In genomic region chr9:223167-223566, GRCh38 we compare ENCODE assay signal across 16 cellular contexts. TPM values are rescaled to one million over a fixed set of nuclear protein-coding genes. Genes with fewer than 3 reads are reported as not detected.
DNase-seq lines count a peak whose midpoint lies in the region; ATAC-seq and TF ChIP-seq lines count a peak whose summit lies in the region.
"Had no signal": no experiment of that assay in that cellular context is flagged by ENCODE, and none has a peak within 500 bp of the region (broad histone marks: within the 10 kb centered on the region; RNA-seq: fewer than 3 reads in every experiment).

No MANE protein-coding gene starts in this region.

- no peak for TF ChIP-seq CTCF in epithelial cell of esophagus (IDR thresholded peaks at IDR 0.05; ENCODE audit: insufficient read depth, low read depth, low read length, missing control alignments)

- H3K27me3 Mint-ChIP-seq in activated CD4-positive, alpha-beta T cell treated with anti-CD3 and anti-CD28 coated beads, Interleukin-2, amount 10 ng/mL, durations not matched to agents 7 days and 5 days: peaks cover 2% of the 10 kb centered on the region

- H3K4me3 Mint-ChIP-seq in activated CD4-positive, alpha-beta T cell treated with anti-CD3 and anti-CD28 coated beads, Interleukin-2, amount 10 ng/mL, durations not matched to agents 7 days and 5 days: peak overlapping the region; percentile 9
- peak overlapping the region; percentile 17 for H3K4me3 Mint-ChIP-seq in stimulated activated effector memory CD8-positive, alpha-beta T cell treated with anti-CD3 and anti-CD28 coated beads, Interleukin-12 subunit alpha, Interleukin-12 subunit beta, amount 100 ng/mL, for 72 hours

- CTCF ChIA-PET in activated CD4-positive, alpha-beta T cell treated with anti-CD3 and anti-CD28 coated beads, Interleukin-2, amount 10 ng/mL, durations not matched to agents 7 days and 5 days (lab: Charles Lee): interaction anchor here (0.6 to 2.3 kb wide), 5 partner anchors 9 to 72 kb away, joined by 3 to 7 read pairs (median 3); partner anchors contain the start of gene DOCK8

- ATAC-seq in stimulated activated effector memory CD8-positive, alpha-beta T cell treated with anti-CD3 and anti-CD28 coated beads, Interleukin-12 subunit alpha, Interleukin-12 subunit beta, amount 100 ng/mL, for 72 hours: no peak
- ATAC-seq in HG03432 (IDR thresholded peaks at IDR 0.05; ENCODE audit: unreplicated experiment) (no peak), GM19023 (IDR thresholded peaks at IDR 0.05; ENCODE audit: unreplicated experiment) (no peak)

- H3K9me3 Mint-ChIP-seq in activated CD4-positive, alpha-beta T cell treated with anti-CD3 and anti-CD28 coated beads, Interleukin-2, amount 10 ng/mL, durations not matched to agents 7 days and 5 days: peaks cover 5% of the 10 kb centered on the region
- H3K9me3 Mint-ChIP-seq in stimulated activated effector memory CD8-positive, alpha-beta T cell treated with anti-CD3 and anti-CD28 coated beads, Interleukin-12 subunit alpha, Interleukin-12 subunit beta, amount 100 ng/mL, for 72 hours: peaks cover 4% of the 10 kb centered on the region

- H3K4me1 Mint-ChIP-seq in activated CD4-positive, alpha-beta T cell treated with anti-CD3 and anti-CD28 coated beads, Interleukin-2, amount 10 ng/mL, durations not matched to agents 7 days and 5 days: peaks cover 37% of the 10 kb centered on the region
- H3K4me1 Mint-ChIP-seq in stimulated activated effector memory CD8-positive, alpha-beta T cell treated with anti-CD3 and anti-CD28 coated beads, Interleukin-12 subunit alpha, Interleukin-12 subunit beta, amount 100 ng/mL, for 72 hours: peaks cover 15% of the 10 kb centered on the region

- POLR2A ChIA-PET in activated CD4-positive, alpha-beta T cell treated with anti-CD3 and anti-CD28 coated beads, Interleukin-2, amount 10 ng/mL, durations not matched to agents 7 days and 5 days (lab: Charles Lee): no interaction called here

- H3K27ac Mint-ChIP-seq in activated CD4-positive, alpha-beta T cell treated with anti-CD3 and anti-CD28 coated beads, Interleukin-2, amount 10 ng/mL, durations not matched to agents 7 days and 5 days: peak overlapping the region; percentile 64
- peak overlapping the region; percentile 71 for H3K27ac Mint-ChIP-seq in stimulated activated effector memory CD8-positive, alpha-beta T cell treated with anti-CD3 and anti-CD28 coated beads, Interleukin-12 subunit alpha, Interleukin-12 subunit beta, amount 100 ng/mL, for 72 hours

- DNase-seq in activated CD4-positive, alpha-beta T cell treated with anti-CD3 and anti-CD28 coated beads, Interleukin-2, amount 10 ng/mL, durations not matched to agents 7 days and 5 days: no peak
- no peak for DNase-seq in activated CD4-positive, alpha-beta T cell treated with anti-CD3 and anti-CD28 coated beads, Interleukin-2, amount 50 U/mL, for 48 hours
- peak; percentile 54 for DNase-seq in M059J (ENCODE audit: low read depth)
- DNase-seq in epithelial cell of esophagus (ENCODE audit: low read depth): peak; percentile 11
- no peak for DNase-seq in stimulated activated effector memory CD8-positive, alpha-beta T cell treated with anti-CD3 and anti-CD28 coated beads, Interleukin-12 subunit alpha, Interleukin-12 subunit beta, amount 100 ng/mL, for 72 hours (ENCODE audit: low spot score in 2 of 2)
- no peak for DNase-seq in NCI-H1105 (lab: John Stamatoyannopoulos, UW)
- DNase-seq: ACHN; activated effector memory CD4-positive, alpha-beta T cell treated with Interleukin-2 at 50 U/mL for 16 hours; foreskin melanocyte; Karpas-422; NCI-H1694; NCI-H510A; stimulated activated naive CD4-positive, alpha-beta T cell; upper lobe of right lung had no signal

- H3K36me3 Mint-ChIP-seq in activated CD4-positive, alpha-beta T cell treated with anti-CD3 and anti-CD28 coated beads, Interleukin-2, amount 10 ng/mL, durations not matched to agents 7 days and 5 days (ENCODE audit: low read depth): peaks cover 28% of the 10 kb centered on the region
- H3K36me3 Mint-ChIP-seq in stimulated activated effector memory CD8-positive, alpha-beta T cell treated with anti-CD3 and anti-CD28 coated beads, Interleukin-12 subunit alpha, Interleukin-12 subunit beta, amount 100 ng/mL, for 72 hours: no peaks in the 10 kb centered on the region

- no peak overlapping the region for H3K4me3 ChIP-seq in epithelial cell of esophagus (ENCODE audit: low read length)
- H3K4me3 ChIP-seq: upper lobe of right lung had no signal

RNA-seq across cellular contexts. Expression of gene DOCK8, which starts 8.5 kb away (rescaled TPM):
- total RNA-seq in activated CD4-positive, alpha-beta T cell treated with anti-CD3 and anti-CD28 coated beads, Interleukin-2, amount 10 ng/mL, durations not matched to agents 7 days and 5 days: 100 to 1,000 TPM; 270 to 283 TPM
- total RNA-seq in M059J (2014; rRNA removed; shearing (Covaris generic)): 0.49 and 1.4 TPM in 2 replicates

RNA-seq across cellular contexts. Expression of gene ZNG1A, which starts 44.3 kb away (rescaled TPM):
- total RNA-seq in activated CD4-positive, alpha-beta T cell treated with anti-CD3 and anti-CD28 coated beads, Interleukin-2, amount 10 ng/mL, durations not matched to agents 7 days and 5 days: 10 to 100 TPM; 33.3 to 39.5 TPM
- 32.1 and 47.2 TPM in 2 replicates for total RNA-seq in M059J (2014; rRNA removed; shearing (Covaris generic))

Comparison
In these comparisons a context has a peak if more than half of its experiments do, and no peak if none do; other contexts are left out.
1. DNase-seq: peak in M059J (single experiment) and epithelial cell of esophagus (single experiment); none in activated CD4-positive, alpha-beta T cell treated with anti-CD3 and anti-CD28 coated beads, Interleukin-2, amount 10 ng/mL, durations not matched to agents 7 days and 5 days (single experiment), activated CD4-positive, alpha-beta T cell treated with anti-CD3 and anti-CD28 coated beads, Interleukin-2, amount 50 U/mL, for 48 hours (0 of 2), stimulated activated effector memory CD8-positive, alpha-beta T cell treated with anti-CD3 and anti-CD28 coated beads, Interleukin-12 subunit alpha, Interleukin-12 subunit beta, amount 100 ng/mL, for 72 hours (0 of 2) and NCI-H1105 (single experiment).
2. RNA of gene DOCK8, which starts 8.5 kb away (total RNA-seq): 270 to 283 TPM in activated CD4-positive, alpha-beta T cell treated with anti-CD3 and anti-CD28 coated beads, Interleukin-2, amount 10 ng/mL, durations not matched to agents 7 days and 5 days; 0.49 to 1.4 TPM in M059J; every median in the first group is over 100 times any median in the second.